Comparison of ENCODE assay signal across 1 cellular context in the genomic region with DNA sequence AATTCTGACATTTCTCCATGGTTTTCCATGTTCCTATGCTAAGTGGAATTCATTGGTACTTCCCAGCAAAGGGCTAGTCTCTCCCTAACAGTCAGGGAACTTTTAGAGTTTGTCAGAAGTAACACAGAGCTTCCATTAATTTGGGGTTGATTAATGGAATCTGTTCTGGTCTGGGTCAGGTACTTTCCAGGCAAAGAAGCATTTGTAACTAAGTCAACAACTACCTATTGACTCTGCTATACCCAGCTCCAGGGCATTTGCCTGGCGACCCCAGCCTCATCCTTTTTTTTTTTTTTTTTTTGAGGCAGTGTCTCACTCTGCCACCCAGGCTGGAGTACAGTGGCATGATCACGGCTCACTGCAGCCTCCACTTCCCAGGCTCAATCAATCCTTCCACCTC.
TF ChIP-seq lines count a peak whose summit lies in the region.

No MANE protein-coding gene starts in this region.

TF ChIP-seq in GM12878, 131 proteins besides CTCF, POLR2A, EP300 and RAD21 (continued from another document):
- TF ChIP-seq USF1 (IDR thresholded peaks at IDR 0.05; ENCODE audit: borderline replicate concordance, extremely low read length, insufficient read depth, low read depth, low read length), result no peak
TF ChIP-seq in GM12878: peak in this region for 1.
